2 cellular contexts compared by ENCODE assay signal in genomic region chr1:38032992-38033391, GRCh38. TPM values are rescaled to one million over a fixed set of nuclear protein-coding genes. Genes with fewer than 3 reads are reported as not detected.
"Had no signal": no experiment of that assay in that cellular context is flagged by ENCODE, and none has a peak within 500 bp of the region (broad histone marks: within the 10 kb centered on the region; RNA-seq: fewer than 3 reads in every experiment).

No MANE protein-coding gene starts in this region.

RNA-seq across cellular contexts. Expression of gene POU3F1, which starts 13.6 kb away (rescaled TPM):
- total RNA-seq: GM23248, H4 had no signal
- polyA plus RNA-seq: GM23248 had no signal
